1 cellular context compared by ENCODE assay signal in genomic region chr11:77474509-77475070, GRCh38.
TF ChIP-seq lines count a peak whose summit lies in the region.

No MANE protein-coding gene starts in this region.

TF ChIP-seq in K562, 482 proteins besides CTCF, POLR2A, EP300 and RAD21 (continued from another document and continues in another):
- TF ChIP-seq MBD1 (CRISPR knock-in tag; IDR thresholded peaks at IDR 0.05) = no peak
- 0 out of 2 replicates have a peak, but pooled peaks have one; percentile 5 for TF ChIP-seq CEBPB (tag; IDR thresholded peaks at IDR 0.05)
- no peak for TF ChIP-seq NRF1 (conservative IDR thresholded peaks at IDR 0.05 in 1 of 2, IDR thresholded peaks at IDR 0.05 in 1 of 2)
- TF ChIP-seq ZNF253 (CRISPR knock-in tag; conservative IDR thresholded peaks at IDR 0.05) = no peak
- TF ChIP-seq KAT2B (IDR thresholded peaks at IDR 0.05; ENCODE audit: low read depth, low read length) = no peak
- TF ChIP-seq MEIS2 (IDR thresholded peaks at IDR 0.05; ENCODE audit: partially characterized antibody) = no peak
- TF ChIP-seq ZBTB40 (IDR thresholded peaks at IDR 0.05) = peak; percentile 65; the same call in 1 of the 2 replicates
- TF ChIP-seq ZBTB40 (CRISPR knock-in tag; IDR thresholded peaks at IDR 0.05) = no peak
- TF ChIP-seq ATF1 (CRISPR knock-in tag; IDR thresholded peaks at IDR 0.05) = no peak
- TF ChIP-seq ATF1 (tag; IDR thresholded peaks at IDR 0.05) = no peak
- TF ChIP-seq EP400 (IDR thresholded peaks at IDR 0.05) = 0 out of 2 replicates have a peak, but pooled peaks have one; percentile 2
- peak; percentile 20; the same call in 1 of the 2 replicates for TF ChIP-seq GABPA (tag; conservative IDR thresholded peaks at IDR 0.05; ENCODE audit: low read depth)
- TF ChIP-seq ZSCAN32 (CRISPR knock-in tag; IDR thresholded peaks at IDR 0.05) = no peak
- TF ChIP-seq TSHZ1 (CRISPR knock-in tag; IDR thresholded peaks at IDR 0.05) = no peak
- TF ChIP-seq ZNF764 (CRISPR knock-in tag; IDR thresholded peaks at IDR 0.05; ENCODE audit: low read depth) = no peak
- TF ChIP-seq LCOR (CRISPR knock-in tag; IDR thresholded peaks at IDR 0.05) = 0 out of 2 replicates have a peak, but pooled peaks have one; percentile 6
- TF ChIP-seq ELF2 (CRISPR knock-in tag; IDR thresholded peaks at IDR 0.05) = no peak
- TF ChIP-seq ARID3A (IDR thresholded peaks at IDR 0.05; ENCODE audit: borderline replicate concordance, low read depth, low read length) = no peak
- no peak; the same call in 1 of the 2 replicates for TF ChIP-seq FOSL1 (tag; conservative IDR thresholded peaks at IDR 0.05)
- no peak for TF ChIP-seq FUS (optimal IDR thresholded peaks at IDR 0.05; ENCODE audit: low read depth, low read length)
- TF ChIP-seq JUNB (CRISPR knock-in tag; conservative IDR thresholded peaks at IDR 0.05) = no peak
- TF ChIP-seq SP1 (CRISPR knock-in tag; IDR thresholded peaks at IDR 0.05) = peak; percentile 15; the same call in 1 of the 2 replicates
- TF ChIP-seq NUFIP1 (IDR thresholded peaks at IDR 0.05; ENCODE audit: partially characterized antibody) = no peak
- no peak for TF ChIP-seq NCOA1 (IDR thresholded peaks at IDR 0.05; ENCODE audit: low read depth)
- no peak for TF ChIP-seq E2F5 (CRISPR knock-in tag; IDR thresholded peaks at IDR 0.05)
- TF ChIP-seq ZKSCAN3 (CRISPR knock-in tag; IDR thresholded peaks at IDR 0.05) = no peak
- TF ChIP-seq ELF1 (tag; IDR thresholded peaks at IDR 0.05) = peak; percentile 33; the same call in 1 of the 2 replicates
- no peak for TF ChIP-seq PREB (CRISPR knock-in tag; IDR thresholded peaks at IDR 0.05)
- TF ChIP-seq HDGF (IDR thresholded peaks at IDR 0.05) = no peak
- TF ChIP-seq YY1 (IDR thresholded peaks at IDR 0.05; ENCODE audit: borderline replicate concordance in 1 of 3, control insufficient read depth in 1 of 3, extremely low read depth in 1 of 3, insufficient read depth in 3 of 3, insufficient read length in 1 of 3, insufficient replicate concordance in 2 of 3, low read depth in 1 of 3, low read length in 2 of 3) = no peak
- no peak for TF ChIP-seq ATF3 (IDR thresholded peaks at IDR 0.05)
- 0 out of 2 replicates have a peak, but pooled peaks have one; percentile 15 for TF ChIP-seq ATF3 (CRISPR knock-in tag; conservative IDR thresholded peaks at IDR 0.05)
- TF ChIP-seq GATA2 (CRISPR knock-in tag; IDR thresholded peaks at IDR 0.05) = no peak
- TF ChIP-seq HDAC2 (IDR thresholded peaks at IDR 0.05) = no peak
- no peak for TF ChIP-seq GATAD2A (IDR thresholded peaks at IDR 0.05)
- no peak for TF ChIP-seq ELK3 (CRISPR knock-in tag; IDR thresholded peaks at IDR 0.05)
- TF ChIP-seq GTF2F1 (IDR thresholded peaks at IDR 0.05; ENCODE audit: low read depth, low read length) = no peak
- no peak for TF ChIP-seq SAP30 (IDR thresholded peaks at IDR 0.05; ENCODE audit: borderline replicate concordance, insufficient read depth, low read depth, low read length, poor library complexity, severe bottlenecking)
